ENCODE assay signal across 1 cellular context in the genomic region with DNA sequence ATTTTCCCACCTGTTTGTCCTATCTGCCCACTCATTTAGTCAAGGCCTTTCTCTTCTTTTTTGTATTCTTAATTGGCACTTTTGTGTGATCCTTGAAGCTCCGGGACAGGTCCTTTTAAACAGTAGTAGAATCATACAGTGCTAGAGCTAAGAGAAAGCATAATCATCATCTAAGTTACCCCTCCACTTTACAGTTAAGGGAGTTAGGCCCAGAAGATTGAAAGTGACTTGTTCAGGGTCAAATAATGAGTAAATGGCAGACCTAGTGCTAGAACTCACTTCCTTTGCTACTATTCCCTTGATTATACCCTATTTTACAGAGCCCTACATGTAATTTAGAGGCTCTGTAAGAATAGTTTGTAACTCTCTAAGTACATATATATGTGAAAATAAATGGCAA.
TF ChIP-seq lines count a peak whose summit lies in the region.

No MANE protein-coding gene starts in this region.

TF ChIP-seq in HCT116, 20 proteins besides CTCF, POLR2A, EP300 and RAD21 (continued from another document):
- TF ChIP-seq, protein P1, sequence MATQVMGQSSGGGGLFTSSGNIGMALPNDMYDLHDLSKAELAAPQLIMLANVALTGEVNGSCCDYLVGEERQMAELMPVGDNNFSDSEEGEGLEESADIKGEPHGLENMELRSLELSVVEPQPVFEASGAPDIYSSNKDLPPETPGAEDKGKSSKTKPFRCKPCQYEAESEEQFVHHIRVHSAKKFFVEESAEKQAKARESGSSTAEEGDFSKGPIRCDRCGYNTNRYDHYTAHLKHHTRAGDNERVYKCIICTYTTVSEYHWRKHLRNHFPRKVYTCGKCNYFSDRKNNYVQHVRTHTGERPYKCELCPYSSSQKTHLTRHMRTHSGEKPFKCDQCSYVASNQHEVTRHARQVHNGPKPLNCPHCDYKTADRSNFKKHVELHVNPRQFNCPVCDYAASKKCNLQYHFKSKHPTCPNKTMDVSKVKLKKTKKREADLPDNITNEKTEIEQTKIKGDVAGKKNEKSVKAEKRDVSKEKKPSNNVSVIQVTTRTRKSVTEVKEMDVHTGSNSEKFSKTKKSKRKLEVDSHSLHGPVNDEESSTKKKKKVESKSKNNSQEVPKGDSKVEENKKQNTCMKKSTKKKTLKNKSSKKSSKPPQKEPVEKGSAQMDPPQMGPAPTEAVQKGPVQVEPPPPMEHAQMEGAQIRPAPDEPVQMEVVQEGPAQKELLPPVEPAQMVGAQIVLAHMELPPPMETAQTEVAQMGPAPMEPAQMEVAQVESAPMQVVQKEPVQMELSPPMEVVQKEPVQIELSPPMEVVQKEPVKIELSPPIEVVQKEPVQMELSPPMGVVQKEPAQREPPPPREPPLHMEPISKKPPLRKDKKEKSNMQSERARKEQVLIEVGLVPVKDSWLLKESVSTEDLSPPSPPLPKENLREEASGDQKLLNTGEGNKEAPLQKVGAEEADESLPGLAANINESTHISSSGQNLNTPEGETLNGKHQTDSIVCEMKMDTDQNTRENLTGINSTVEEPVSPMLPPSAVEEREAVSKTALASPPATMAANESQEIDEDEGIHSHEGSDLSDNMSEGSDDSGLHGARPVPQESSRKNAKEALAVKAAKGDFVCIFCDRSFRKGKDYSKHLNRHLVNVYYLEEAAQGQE (IDR thresholded peaks at IDR 0.05; ENCODE audit: low read depth) = no peak
- TF ChIP-seq FOSL1 (IDR thresholded peaks at IDR 0.05; ENCODE audit: low read depth) (no peak), EZH2 (IDR thresholded peaks at IDR 0.05) (no peak), JUND (IDR thresholded peaks at IDR 0.05) (no peak), ZFX (IDR thresholded peaks at IDR 0.05) (no peak), TCF7L2 (IDR thresholded peaks at IDR 0.05; ENCODE audit: borderline replicate concordance, extremely low read depth, insufficient read depth, insufficient read length) (no peak), EZH2phosphoT487 (IDR thresholded peaks at IDR 0.05; ENCODE audit: borderline replicate concordance) (no peak), SIN3A (IDR thresholded peaks at IDR 0.05; ENCODE audit: low read depth) (no peak), POLR2AphosphoS5 (IDR thresholded peaks at IDR 0.05; ENCODE audit: low read depth, low read length) (no peak), SP1 (IDR thresholded peaks at IDR 0.05; ENCODE audit: low read depth) (no peak), ELF1 (IDR thresholded peaks at IDR 0.05; ENCODE audit: borderline replicate concordance, low read depth) (no peak)
- TF ChIP-seq, protein P2, sequence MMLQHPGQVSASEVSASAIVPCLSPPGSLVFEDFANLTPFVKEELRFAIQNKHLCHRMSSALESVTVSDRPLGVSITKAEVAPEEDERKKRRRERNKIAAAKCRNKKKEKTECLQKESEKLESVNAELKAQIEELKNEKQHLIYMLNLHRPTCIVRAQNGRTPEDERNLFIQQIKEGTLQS (IDR thresholded peaks at IDR 0.05) = no peak
